ENCODE assay signal across 10 cellular contexts in the genomic region with DNA sequence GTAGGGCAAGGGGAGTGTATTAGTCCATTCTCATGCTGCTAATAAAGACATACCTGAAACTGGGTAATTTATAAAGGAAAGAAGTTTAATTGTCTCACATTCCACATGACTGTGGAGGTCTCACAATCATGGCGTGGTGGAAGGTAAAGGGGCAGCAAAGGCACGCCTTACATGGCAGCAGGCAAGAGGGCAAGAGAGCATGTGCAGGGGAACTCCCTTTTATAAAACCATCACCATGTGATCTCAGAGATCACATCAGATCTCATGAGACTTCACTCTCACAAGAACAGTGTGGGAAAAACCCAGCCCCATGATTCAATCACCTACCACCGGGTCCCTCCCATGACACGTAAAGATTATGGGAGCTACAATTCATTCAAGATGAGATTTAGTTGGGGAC. TPM values are rescaled to one million over a fixed set of nuclear protein-coding genes. Genes with fewer than 3 reads are reported as not detected.
DNase-seq lines count a peak whose midpoint lies in the region; ATAC-seq lines count a peak whose summit lies in the region.
"Had no signal": no experiment of that assay in that cellular context is flagged by ENCODE, and none has a peak within 500 bp of the region (broad histone marks: within the 10 kb centered on the region; RNA-seq: fewer than 3 reads in every experiment).

No MANE protein-coding gene starts in this region.

- no peaks in the 10 kb centered on the region for H3K9me3 ChIP-seq in adipocyte (ENCODE audit: control insufficient read depth, low read length)
- H3K9me3 ChIP-seq in skeletal muscle satellite cell (replicated peaks; ENCODE audit: low read length): no peaks in the 10 kb centered on the region
- H3K9me3 ChIP-seq: thyroid gland had no signal

- DNase-seq in adipocyte (ENCODE audit: low read depth) (peak; percentile 44), COLO668 (lab: John Stamatoyannopoulos, UW; ENCODE audit: unreplicated experiment) (no peak), NCI-H1930 (lab: John Stamatoyannopoulos, UW) (no peak)
- DNase-seq in activated CD8-positive, alpha-beta memory T cell treated with anti-CD3 and anti-CD28 coated beads for 24 hours: no peak
- DNase-seq: NCI-H2081, thyroid gland had no signal

- ATAC-seq in GM18511 (IDR thresholded peaks at IDR 0.05; ENCODE audit: unreplicated experiment): peak; percentile 41
- ATAC-seq in HG02642 (IDR thresholded peaks at IDR 0.05; ENCODE audit: poor library complexity, unreplicated experiment): peak; percentile 43
- no peak for ATAC-seq in HG03025 (IDR thresholded peaks at IDR 0.05; ENCODE audit: low FRiP score, unreplicated experiment)

- H3K4me3 ChIP-seq in adipocyte (ENCODE audit: low read length) (no peak overlapping the region), skeletal muscle satellite cell (ENCODE audit: low read length) (no peak overlapping the region)
- H3K4me3 ChIP-seq: thyroid gland had no signal

- H3K4me1 ChIP-seq in adipocyte (ENCODE audit: control insufficient read depth, insufficient read depth, low read length) (peaks cover 27% of the 10 kb centered on the region), skeletal muscle satellite cell (ENCODE audit: control insufficient read depth, insufficient read depth, low read length) (peaks cover 33% of the 10 kb centered on the region)

- H3K9ac ChIP-seq in adipocyte (ENCODE audit: low read length) (no peak overlapping the region), skeletal muscle satellite cell (ENCODE audit: low read depth, low read length) (no peak overlapping the region)

- no peaks in the 10 kb centered on the region for H3K36me3 ChIP-seq in adipocyte (ENCODE audit: control insufficient read depth, insufficient read depth, low read length, severe bottlenecking)
- no peaks in the 10 kb centered on the region for H3K36me3 ChIP-seq in skeletal muscle satellite cell (ENCODE audit: insufficient read depth, low read length)
- H3K36me3 ChIP-seq: thyroid gland had no signal

- no peaks in the 10 kb centered on the region for H3K27me3 ChIP-seq in adipocyte (replicated peaks; ENCODE audit: control insufficient read depth, insufficient read depth, low read length)
- H3K27me3 ChIP-seq in skeletal muscle satellite cell (ENCODE audit: control insufficient read depth, insufficient read depth, low read length): no peaks in the 10 kb centered on the region
- H3K27me3 ChIP-seq: thyroid gland had no signal

- peak overlapping the region; percentile 50 for H3K4me2 ChIP-seq in skeletal muscle satellite cell (ENCODE audit: low read length)

RNA-seq across cellular contexts. Expression of a gene that starts 41.4 kb away (rescaled TPM):
- total RNA-seq in skeletal muscle satellite cell (2012; rRNA removed): 40.1 and 41.9 TPM in 2 replicates
